Comparison of ENCODE assay signal across 9 cellular contexts in genomic region chr6:158894192-158894591, GRCh38.
DNase-seq lines count a peak whose midpoint lies in the region; ATAC-seq and FAIRE-seq lines count a peak whose summit lies in the region.
"Had no signal": no experiment of that assay in that cellular context is flagged by ENCODE, and none has a peak within 500 bp of the region (broad histone marks: within the 10 kb centered on the region; RNA-seq: fewer than 3 reads in every experiment).

No MANE protein-coding gene starts in this region.

- no peak for ATAC-seq in GM21576 (IDR thresholded peaks at IDR 0.05; ENCODE audit: unreplicated experiment)

- DNase-seq in AG08396 (ENCODE audit: low spot score) (peak; percentile 50), HTR-8/SVneo (ENCODE audit: insufficient read length, low spot score) (peak; percentile 73), T47D (ENCODE audit: low read depth in 1 of 2, low spot score in 1 of 2) (peak; percentile 28 to 76), kidney glomerular epithelial cell (lab: John Stamatoyannopoulos, UW) (peak; percentile 92), SHP77 (lab: John Stamatoyannopoulos, UW) (no peak), NCI-H2107 treated with DMSO at 0.1 percent for 48 hours (lab: John Stamatoyannopoulos, UW; ENCODE audit: unreplicated experiment) (no peak)
- DNase-seq in stimulated activated CD4-positive, alpha-beta T cell treated with anti-CD3 and anti-CD28 coated beads, Interleukin-2, amount 100 ng/mL, for 48 hours = no peak
- DNase-seq: NCI-H1417 treated with DMSO at 0.1 percent for 48 hours had no signal

- in situ Hi-C loops in T47D (cut with HindIII; ENCODE audit: low pct_unique_long_range_greater_than_20kb, low sequenced_read_pairs) = no loop called here

- FAIRE-seq in HTR-8/SVneo (lab: Jason Lieb, UNC) = no peak

Comparison
In these comparisons a context has a peak if more than half of its experiments do, and no peak if none do; other contexts are left out.
1. DNase-seq: peak in AG08396 (single experiment), HTR-8/SVneo (single experiment), T47D (2 of 2) and kidney glomerular epithelial cell (single experiment); none in SHP77 (0 of 2), NCI-H2107 treated with DMSO at 0.1 percent for 48 hours (single experiment) and stimulated activated CD4-positive, alpha-beta T cell treated with anti-CD3 and anti-CD28 coated beads, Interleukin-2, amount 100 ng/mL, for 48 hours (0 of 2).